Comparison of ENCODE assay signal across 20 cellular contexts in the genomic region with DNA sequence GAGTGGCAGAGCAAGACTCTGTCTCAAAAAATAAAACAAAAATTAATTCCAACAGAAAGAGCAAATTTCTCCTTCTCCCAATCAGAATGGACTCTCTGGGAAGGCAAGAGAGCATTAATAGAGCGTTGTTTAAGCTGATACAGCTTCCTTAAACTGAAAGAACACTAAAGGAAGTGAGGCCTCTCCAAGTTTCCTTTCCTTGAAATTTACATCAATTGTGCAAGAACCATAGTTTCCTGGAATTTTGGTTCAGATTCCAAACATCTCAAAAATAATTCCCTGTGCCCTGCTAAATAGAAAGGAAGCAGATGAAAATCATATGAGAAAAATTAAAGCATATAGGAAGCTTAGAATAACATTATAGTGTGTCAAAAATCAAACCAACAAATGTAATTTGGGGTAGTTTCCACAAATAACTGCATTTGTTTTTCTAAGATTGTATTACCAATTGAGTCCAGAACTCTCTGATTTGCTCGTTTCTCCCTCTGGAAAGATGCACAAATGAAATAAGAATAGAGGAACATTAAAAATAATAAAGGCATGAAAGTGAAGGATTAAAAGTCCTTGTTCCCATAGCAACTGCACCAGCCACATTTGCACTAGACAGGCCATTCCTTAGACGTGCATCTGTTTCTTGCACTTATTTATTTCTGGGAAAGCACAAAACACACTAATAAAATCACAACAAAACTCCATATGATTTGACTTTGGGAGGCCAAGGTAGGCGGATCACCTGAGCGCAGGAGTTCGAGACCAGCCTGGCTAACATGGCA. TPM values are rescaled to one million over a fixed set of nuclear protein-coding genes. Genes with fewer than 3 reads are reported as not detected.
DNase-seq lines count a peak whose midpoint lies in the region; ATAC-seq and TF ChIP-seq lines count a peak whose summit lies in the region.
"Had no signal": no experiment of that assay in that cellular context is flagged by ENCODE, and none has a peak within 500 bp of the region (broad histone marks: within the 10 kb centered on the region; RNA-seq: fewer than 3 reads in every experiment).

No MANE protein-coding gene starts in this region.

- peaks cover 13% of the 10 kb centered on the region for H3K4me1 Mint-ChIP-seq in neural progenitor cell

- H2AFZ ChIP-seq in HCT116 (ENCODE audit: low read depth, low read length, poor library complexity, severe bottlenecking): peak overlapping the region; percentile 68
- peak overlapping the region; percentile 94 for H2AFZ ChIP-seq in neural progenitor cell (replicated peaks)

- no peak overlapping the region for H3K27ac Mint-ChIP-seq in neural progenitor cell
- H3K27ac Mint-ChIP-seq: activated CD4-positive, alpha-beta T cell treated with anti-CD3 and anti-CD28 coated beads, Interleukin-2, amount 10 ng/mL, durations not matched to agents 24 days and 14 days had no signal

- no peak overlapping the region for H3K4me3 ChIP-seq in BLaER1
- no peak overlapping the region for H3K4me3 ChIP-seq in HCT116 (replicated peaks in 1 of 2; ENCODE audit: low read depth in 1 of 2, low read length in 2 of 2)
- no peak overlapping the region for H3K4me3 ChIP-seq in neural progenitor cell
- H3K4me3 ChIP-seq in Peyer's patch: no peak overlapping the region
- H3K4me3 ChIP-seq: SJSA1 had no signal

- intact Hi-C loops in HCT116 (cut with micrococcal nuclease): no loop called here

- no peak for TF ChIP-seq RAD21 in HCT116 (IDR thresholded peaks at IDR 0.05; ENCODE audit: low read depth)

- CTCF ChIA-PET in HCT116 (lab: Charles Lee): no interaction called here

- H3K4me2 ChIP-seq in BLaER1 (peak overlapping the region; percentile 64), HCT116 (ENCODE audit: low read length) (no peak overlapping the region), neural progenitor cell (no peak overlapping the region)

- no peaks in the 10 kb centered on the region for H3K9me2 ChIP-seq in HCT116 (ENCODE audit: insufficient read depth)

- H3K27ac ChIP-seq in BLaER1 (peak overlapping the region; percentile 51; the same call in 1 of the 2 replicates), HCT116 (ENCODE audit: low read depth, low read length) (no peak overlapping the region), neural progenitor cell (no peak overlapping the region), Peyer's patch (peak overlapping the region in 1 of 4 donors; percentile 1)
- H3K27ac ChIP-seq: epithelial cell of prostate, SJSA1 had no signal

- ATAC-seq in HCT116 (no peak), GM21723 (IDR thresholded peaks at IDR 0.05; ENCODE audit: unreplicated experiment) (no peak)

- H3K4me3 Mint-ChIP-seq in neural progenitor cell: no peak overlapping the region
- H3K4me3 Mint-ChIP-seq: activated CD4-positive, alpha-beta T cell treated with anti-CD3 and anti-CD28 coated beads, Interleukin-2, amount 10 ng/mL, durations not matched to agents 24 days and 14 days; neural crest cell had no signal

- RAD21 ChIA-PET in HCT116 (lab: Charles Lee; ENCODE audit: low non-redundant PET in 1 of 2, low total read pairs in 2 of 2, uncharacterized antibody in 2 of 2, unreplicated experiment in 2 of 2): no interaction called here

- H4K20me1 ChIP-seq in BLaER1 (no peaks in the 10 kb centered on the region), HCT116 (ENCODE audit: insufficient read depth) (no peaks in the 10 kb centered on the region), neural progenitor cell (ENCODE audit: low read depth) (no peaks in the 10 kb centered on the region)

- H3K36me3 ChIP-seq in BLaER1: no peaks in the 10 kb centered on the region
- H3K36me3 ChIP-seq in HCT116 (ENCODE audit: control insufficient read depth in 1 of 2, insufficient read depth in 2 of 2, low read length in 2 of 2): no peaks in the 10 kb centered on the region
- no peaks in the 10 kb centered on the region for H3K36me3 ChIP-seq in neural progenitor cell
- no peaks in the 10 kb centered on the region for H3K36me3 ChIP-seq in Peyer's patch

- H3K27me3 ChIP-seq in BLaER1 (no peaks in the 10 kb centered on the region), HCT116 (ENCODE audit: insufficient read depth, low read length) (no peaks in the 10 kb centered on the region), neural progenitor cell (peaks cover 10% of the 10 kb centered on the region), Peyer's patch (no peaks in the 10 kb centered on the region)
- H3K27me3 ChIP-seq: SJSA1 had no signal

- DNase-seq in HCT116 (ENCODE audit: low read depth, low spot score) (no peak), dermis blood vessel endothelial cell (peak; percentile 54), neural progenitor cell (ENCODE audit: low spot score) (no peak), Peyer's patch (no peak)
- no peak for DNase-seq in activated CD8-positive, alpha-beta memory T cell treated with anti-CD3 and anti-CD28 coated beads, Interleukin-2, amount 50 U/mL, for 4 hours
- DNase-seq: activated CD4-positive, alpha-beta T cell treated with anti-CD3 and anti-CD28 coated beads, Interleukin-2, amount 10 ng/mL, durations not matched to agents 24 days and 14 days; activated naive CD4-positive, alpha-beta T cell treated with Interleukin-2 at 50 U/mL for 16 hours; GF-D8; GOT3; hippocampal formation; IMR-90; NCI-H2081; NCI-H510A treated with DMSO at 0.1 percent for 48 hours; stimulated activated CD4-positive, alpha-beta T cell treated with anti-CD3 and anti-CD28 coated beads, Interleukin-1b, Interleukin-23, amount 100 ng/mL, for 48 hours; T1000 had no signal

- H3K9me3 Mint-ChIP-seq in neural progenitor cell: no peaks in the 10 kb centered on the region
- H3K9me3 Mint-ChIP-seq: activated CD4-positive, alpha-beta T cell treated with anti-CD3 and anti-CD28 coated beads, Interleukin-2, amount 10 ng/mL, durations not matched to agents 24 days and 14 days; neural crest cell had no signal

- TF ChIP-seq POLR2A in HCT116 (IDR thresholded peaks at IDR 0.05; ENCODE audit: borderline replicate concordance, extremely low read depth, insufficient read depth, insufficient read length) (no peak), Peyer's patch (IDR thresholded peaks at IDR 0.05) (no peak)

- H3K9me3 ChIP-seq in BLaER1 (no peaks in the 10 kb centered on the region), HCT116 (ENCODE audit: control insufficient read depth in 1 of 2, insufficient read depth in 1 of 2, low read depth in 1 of 2, low read length in 2 of 2) (no peaks in the 10 kb centered on the region), neural progenitor cell (ENCODE audit: low read depth) (no peaks in the 10 kb centered on the region), Peyer's patch (no peaks in the 10 kb centered on the region)

- H3K79me2 ChIP-seq in HCT116 (ENCODE audit: insufficient read depth, low read length): peaks cover 7% of the 10 kb centered on the region
- no peaks in the 10 kb centered on the region for H3K79me2 ChIP-seq in neural progenitor cell (ENCODE audit: low read depth)

- no peak overlapping the region for H3K9ac ChIP-seq in BLaER1
- no peak overlapping the region for H3K9ac ChIP-seq in HCT116 (ENCODE audit: low read length)
- H3K9ac ChIP-seq in neural progenitor cell: no peak overlapping the region

- peaks cover 48% of the 10 kb centered on the region for H3K4me1 ChIP-seq in BLaER1
- peaks cover 4 to 9% of the 10 kb centered on the region in 2 experiments; a peak in 3 of 4 replicates for H3K4me1 ChIP-seq in HCT116 (ENCODE audit: control insufficient read depth in 1 of 2, insufficient read depth in 2 of 2, low read length in 2 of 2)
- H3K4me1 ChIP-seq in neural progenitor cell: no peaks in the 10 kb centered on the region
- peaks cover 0 to 4% (median 1%) of the 10 kb centered on the region in 4 donors for H3K4me1 ChIP-seq in Peyer's patch

- BruUV-seq in HCT116 (replicated peaks; lab: Mats Ljungman, UMichigan): no TSS peak

- peaks cover 7% of the 10 kb centered on the region for H3K27me3 Mint-ChIP-seq in neural progenitor cell (ENCODE audit: insufficient read depth, low read depth)

- peaks cover 3% of the 10 kb centered on the region for H3F3A ChIP-seq in neural progenitor cell (ENCODE audit: low read depth)

- TF ChIP-seq CTCF in HCT116 (IDR thresholded peaks at IDR 0.05 in 2 of 3, conservative IDR thresholded peaks at IDR 0.05 in 1 of 3; ENCODE audit: borderline replicate concordance in 1 of 3, insufficient read depth in 1 of 3, low read depth in 2 of 3, low read length in 2 of 3): no peak
- TF ChIP-seq CTCF in neural progenitor cell (IDR thresholded peaks at IDR 0.05): no peak
- no peak for TF ChIP-seq CTCF in Peyer's patch (IDR thresholded peaks at IDR 0.05)

- no peaks in the 10 kb centered on the region for H3K36me3 Mint-ChIP-seq in neural progenitor cell

- POLR2A ChIA-PET in HCT116 (lab: Charles Lee): no interaction called here

TF ChIP-seq in HCT116, 20 proteins besides CTCF, POLR2A, EP300 and RAD21:
- TF ChIP-seq EGR1 (IDR thresholded peaks at IDR 0.05; ENCODE audit: low read depth): no peak

RNA-seq across cellular contexts. Expression of gene FAM241A, which starts 3.7 kb away (rescaled TPM):
- 4.5 TPM for total RNA-seq in HCT116 (2021; ENCODE audit: unreplicated experiment)
- polyA plus RNA-seq in HCT116 (2012): 1.6 and 2.3 TPM in 2 replicates
- total RNA-seq in dermis blood vessel endothelial cell: 19.2 and 20.3 TPM in 2 replicates
- total RNA-seq in neural progenitor cell (ENCODE audit: low replicate concordance): 0.03 TPM in 1 of 2 replicates, not detected in the other
- 1 to 10 TPM in 2 of 4 donors, under 1 TPM in 2; 0.47 to 2.5 (median 1.2) TPM for total RNA-seq in Peyer's patch
